Comparison of ENCODE assay signal across 8 cellular contexts in genomic region chr9:108933231-108933630, GRCh38. TPM values are rescaled to one million over a fixed set of nuclear protein-coding genes. Genes with fewer than 3 reads are reported as not detected.
A peak's percentile ranks its signal among the peaks of the same experiment; 100 is the strongest.
DNase-seq lines count a peak whose midpoint lies in the region; ATAC-seq, FAIRE-seq and TF ChIP-seq lines count a peak whose summit lies in the region.

No MANE protein-coding gene starts in this region.

- intact Hi-C loops in CD8-positive, alpha-beta T cell (cut with DNase I, micrococcal nuclease), result loop anchor here in 1 of 2 experiments (10.0 kb wide), 1 partner anchor 1648 kb away; the partner anchor contains the start of gene RAD23B

- H3K36me3 ChIP-seq in CD8-positive, alpha-beta T cell (ENCODE audit: insufficient read depth, low read length), result no peaks in the 10 kb centered on the region
- H3K36me3 ChIP-seq in astrocyte (ENCODE audit: insufficient read depth, low read length) (peaks cover 3% of the 10 kb centered on the region), keratinocyte (ENCODE audit: control insufficient read depth in 2 of 2, extremely low read depth in 1 of 2, insufficient read depth in 2 of 2, low read length in 2 of 2) (peaks cover 7 to 11% of the 10 kb centered on the region in 2 experiments), subcutaneous abdominal adipose tissue (ENCODE audit: control insufficient read depth in 5 of 5, insufficient read depth in 5 of 5, low read length in 5 of 5) (peaks cover 7 to 18% (median 16%) of the 10 kb centered on the region in 5 donors)

- peak overlapping the region; percentile 98 for H3K4me3 Mint-ChIP-seq in CD8-positive, alpha-beta T cell
- H3K4me3 Mint-ChIP-seq in astrocyte (ENCODE audit: unreplicated experiment), result peak overlapping the region; percentile 99

- H3K4me2 ChIP-seq in astrocyte (ENCODE audit: low read length) (peak overlapping the region; percentile 94), keratinocyte (ENCODE audit: control insufficient read depth, extremely low read depth, insufficient read depth, low read depth, low read length) (peak overlapping the region; percentile 80)

- POLR2A ChIA-PET in CD8-positive, alpha-beta T cell (lab: Charles Lee), result no interaction called here

- FAIRE-seq in HTR-8/SVneo (lab: Jason Lieb, UNC), result no peak
- FAIRE-seq in astrocyte (lab: Jason Lieb, UNC), result no peak
- no peak for FAIRE-seq in keratinocyte (lab: Jason Lieb, UNC)

- ATAC-seq in CD8-positive, alpha-beta T cell, result no peak
- ATAC-seq in HG02798 (IDR thresholded peaks at IDR 0.05; ENCODE audit: poor library complexity, unreplicated experiment), result no peak

- H4K20me1 ChIP-seq in astrocyte (ENCODE audit: insufficient read depth, low read length) (no peaks in the 10 kb centered on the region), keratinocyte (ENCODE audit: control insufficient read depth, extremely low read depth, insufficient read depth, low read length) (no peaks in the 10 kb centered on the region)

- dilution Hi-C loops in keratinocyte (cut with MboI; ENCODE audit: extremely low pct_ligation_motif_present, low sequenced_read_pairs), result no loop called here

- H3K9ac ChIP-seq in astrocyte (ENCODE audit: low read length) (peak overlapping the region; percentile 92), keratinocyte (ENCODE audit: control insufficient read depth, extremely low read depth, insufficient read depth, low read length) (peak overlapping the region; percentile 92), subcutaneous abdominal adipose tissue (ENCODE audit: low read length in 5 of 5) (peak overlapping the region; percentile 1 to 91 (median 84))

- peak overlapping the region; percentile 93 for H3K27ac ChIP-seq in CD8-positive, alpha-beta T cell (ENCODE audit: low read depth, low read length)
- H3K27ac ChIP-seq in astrocyte (ENCODE audit: low read depth, low read length) (peak overlapping the region; percentile 81), keratinocyte (ENCODE audit: control insufficient read depth, insufficient read depth, low read length) (peak overlapping the region; percentile 82), subcutaneous abdominal adipose tissue (ENCODE audit: low read depth, low read length) (peak overlapping the region; percentile 82)

- peaks cover 44% of the 10 kb centered on the region for H3K36me3 Mint-ChIP-seq in CD8-positive, alpha-beta T cell
- H3K36me3 Mint-ChIP-seq in astrocyte (ENCODE audit: low read depth, unreplicated experiment), result peaks cover 4% of the 10 kb centered on the region

- DNase-seq in CD8-positive, alpha-beta T cell, result no peak
- DNase-seq in HTR-8/SVneo (ENCODE audit: insufficient read length, low spot score) (peak; percentile 10), astrocyte (ENCODE audit: low read depth) (peak; percentile 11), keratinocyte (ENCODE audit: low read depth, low spot score) (no peak), NCI-H526 treated with DMSO at 0.1 percent for 48 hours (lab: John Stamatoyannopoulos, UW) (no peak), NCI-H2107 (lab: John Stamatoyannopoulos, UW) (no peak)

- H3K4me1 ChIP-seq in CD8-positive, alpha-beta T cell (ENCODE audit: insufficient read depth, low read length), result peaks cover 21% of the 10 kb centered on the region
- H3K4me1 ChIP-seq in astrocyte (ENCODE audit: insufficient read depth, low read length) (peaks cover 5% of the 10 kb centered on the region), keratinocyte (ENCODE audit: control insufficient read depth, extremely low read depth, insufficient read depth, low read length) (peaks cover 14% of the 10 kb centered on the region), subcutaneous abdominal adipose tissue (ENCODE audit: control insufficient read depth in 5 of 5, insufficient read depth in 5 of 5, low read length in 5 of 5) (peaks cover 5 to 26% (median 24%) of the 10 kb centered on the region in 5 donors)

- peak overlapping the region; percentile 91 for H2AFZ ChIP-seq in astrocyte (ENCODE audit: low read depth, low read length)
- H2AFZ ChIP-seq in keratinocyte (ENCODE audit: control insufficient read depth, low read length), result peak overlapping the region; percentile 94

- H3K4me1 Mint-ChIP-seq in CD8-positive, alpha-beta T cell (ENCODE audit: low read depth), result peaks cover 56% of the 10 kb centered on the region
- peaks cover 4% of the 10 kb centered on the region for H3K4me1 Mint-ChIP-seq in astrocyte (ENCODE audit: low read depth, unreplicated experiment)

- CTCF ChIA-PET in CD8-positive, alpha-beta T cell (lab: Charles Lee), result no interaction called here

- H3K79me2 ChIP-seq in astrocyte (ENCODE audit: insufficient read depth, low read length) (peaks cover 39% of the 10 kb centered on the region), keratinocyte (ENCODE audit: control insufficient read depth, insufficient read depth, low read length) (peaks cover 37% of the 10 kb centered on the region)

- no peaks in the 10 kb centered on the region for H3K27me3 Mint-ChIP-seq in CD8-positive, alpha-beta T cell (ENCODE audit: low read depth)
- H3K27me3 Mint-ChIP-seq in astrocyte (ENCODE audit: low read depth, unreplicated experiment), result no peaks in the 10 kb centered on the region

- no peaks in the 10 kb centered on the region for H3K9me3 Mint-ChIP-seq in CD8-positive, alpha-beta T cell
- H3K9me3 Mint-ChIP-seq in astrocyte (ENCODE audit: unreplicated experiment), result no peaks in the 10 kb centered on the region

- H3K9me1 ChIP-seq in keratinocyte (ENCODE audit: control insufficient read depth, extremely low read depth, insufficient read depth, low read length), result no peaks in the 10 kb centered on the region

- H3K9me3 ChIP-seq in CD8-positive, alpha-beta T cell (ENCODE audit: low read length), result no peaks in the 10 kb centered on the region
- H3K9me3 ChIP-seq in astrocyte (ENCODE audit: insufficient read depth, low read depth, low read length), result no peaks in the 10 kb centered on the region
- no peaks in the 10 kb centered on the region for H3K9me3 ChIP-seq in keratinocyte (ENCODE audit: control insufficient read depth, low read depth, low read length)
- H3K9me3 ChIP-seq in subcutaneous abdominal adipose tissue (ENCODE audit: control insufficient read depth in 5 of 5, low read length in 5 of 5), result no peaks in the 10 kb centered on the region

- TF ChIP-seq CTCF in CD8-positive, alpha-beta T cell (IDR thresholded peaks at IDR 0.05), result no peak
- no peak for TF ChIP-seq CTCF in astrocyte (IDR thresholded peaks at IDR 0.05; ENCODE audit: insufficient read depth, low read depth, low read length)
- TF ChIP-seq CTCF in keratinocyte (optimal IDR thresholded peaks at IDR 0.05 in 1 of 3, IDR thresholded peaks at IDR 0.05 in 1 of 3, conservative IDR thresholded peaks at IDR 0.05 in 1 of 3; ENCODE audit: extremely low read depth in 1 of 3, insufficient read depth in 2 of 3, low read length in 3 of 3), result no peak

- H3K27ac Mint-ChIP-seq in CD8-positive, alpha-beta T cell, result peak overlapping the region; percentile 97
- peak overlapping the region; percentile 44 for H3K27ac Mint-ChIP-seq in astrocyte (ENCODE audit: unreplicated experiment)

- H3K4me3 ChIP-seq in CD8-positive, alpha-beta T cell (ENCODE audit: low read depth, low read length), result peak overlapping the region; percentile 95
- H3K4me3 ChIP-seq in astrocyte (ENCODE audit: insufficient read depth, low read depth, low read length) (peak overlapping the region; percentile 93), keratinocyte (ENCODE audit: control insufficient read depth in 2 of 3, extremely low read depth in 1 of 3, insufficient read depth in 2 of 3, low read depth in 1 of 3, low read length in 3 of 3) (peak overlapping the region; percentile 64 to 98 (median 96)), subcutaneous abdominal adipose tissue (ENCODE audit: low read depth in 1 of 5, low read length in 5 of 5) (peak overlapping the region; percentile 91 to 100 (median 100))

- no peaks in the 10 kb centered on the region for H3K27me3 ChIP-seq in CD8-positive, alpha-beta T cell (ENCODE audit: insufficient read depth, low read length)
- H3K27me3 ChIP-seq in astrocyte (ENCODE audit: insufficient read depth, low read length) (no peaks in the 10 kb centered on the region), keratinocyte (ENCODE audit: control insufficient read depth, extremely low read depth, insufficient read depth, low read length) (no peaks in the 10 kb centered on the region), subcutaneous abdominal adipose tissue (ENCODE audit: control insufficient read depth in 5 of 5, insufficient read depth in 4 of 5, low read length in 5 of 5) (no peaks in the 10 kb centered on the region)

RNA-seq across cellular contexts. Expression of gene ELP1, which starts 0.7 kb away (rescaled TPM):
- total RNA-seq in CD8-positive, alpha-beta T cell, result 10 to 100 TPM; 22.4 to 26.8 TPM
- total RNA-seq in astrocyte, result 20.7 and 23.4 TPM in 2 replicates
- polyA plus RNA-seq in keratinocyte, result 30.5 to 49.6 TPM (median 43.6 TPM) in 3 replicates
- 28.0 TPM for polyA plus RNA-seq in keratinocyte (2011; ENCODE audit: low read depth)
- 23.6 and 39.3 TPM in 2 replicates for polyA plus RNA-seq in keratinocyte (2011; cell fraction: cytosol; rRNA removed)
- 93.0 and 101 TPM in 2 replicates for polyA plus RNA-seq in keratinocyte (2011; cell fraction: nucleus; rRNA removed)
- polyA plus RNA-seq in keratinocyte (2012; ENCODE audit: low replicate concordance), result 14.8 and 38.0 TPM in 2 replicates
- 24.9 to 68.7 TPM (median 62.0 TPM) in 3 replicates for polyA minus RNA-seq in keratinocyte
- 21.3 TPM for polyA minus RNA-seq in keratinocyte (2011; cell fraction: cytosol; rRNA and poly(A)+ RNA removed)
- 37.5 and 68.4 TPM in 2 replicates for polyA minus RNA-seq in keratinocyte (2011; cell fraction: nucleus; rRNA and poly(A)+ RNA removed)

RNA-seq across cellular contexts. Expression of gene ABITRAM, which starts 1.0 kb away (rescaled TPM):
- total RNA-seq in CD8-positive, alpha-beta T cell, result 10 to 100 TPM in 1 of 2 experiments, 1 to 10 TPM in 1; 6.9 to 10.6 TPM
- 16.3 and 16.7 TPM in 2 replicates for total RNA-seq in astrocyte
- 17.9 to 30.5 TPM (median 25.1 TPM) in 3 replicates for polyA plus RNA-seq in keratinocyte
- 7.1 TPM for polyA plus RNA-seq in keratinocyte (2011; ENCODE audit: low read depth)
- 18.0 and 40.4 TPM in 2 replicates for polyA plus RNA-seq in keratinocyte (2011; cell fraction: cytosol; rRNA removed)
- 22.8 and 32.2 TPM in 2 replicates for polyA plus RNA-seq in keratinocyte (2011; cell fraction: nucleus; rRNA removed)
- 14.0 and 19.1 TPM in 2 replicates for polyA plus RNA-seq in keratinocyte (2012; ENCODE audit: low replicate concordance)
- polyA minus RNA-seq in keratinocyte, result 5.0 to 13.0 TPM (median 8.8 TPM) in 3 replicates
- polyA minus RNA-seq in keratinocyte (2011; cell fraction: cytosol; rRNA and poly(A)+ RNA removed), result 12.9 TPM
- polyA minus RNA-seq in keratinocyte (2011; cell fraction: nucleus; rRNA and poly(A)+ RNA removed), result 5.0 and 5.8 TPM in 2 replicates

Comparison
In these comparisons a context has a peak if more than half of its experiments do, and no peak if none do; other contexts are left out.
1. DNase-seq: peak in HTR-8/SVneo (single experiment) and astrocyte (single experiment); none in CD8-positive, alpha-beta T cell (0 of 7), keratinocyte (single experiment), NCI-H526 treated with DMSO at 0.1 percent for 48 hours (single experiment) and NCI-H2107 (single experiment).
2. Peak in every context shown above with its lines, with median percentiles within 50 percentile points of each other: H3K27ac ChIP-seq, H3K4me3 ChIP-seq and H3K9ac ChIP-seq.